In genomic region chr15:70276401-70276800, GRCh38 we compare ENCODE assay signal across 17 cellular contexts.
DNase-seq lines count a peak whose midpoint lies in the region; ATAC-seq and TF ChIP-seq lines count a peak whose summit lies in the region.
"Had no signal": no experiment of that assay in that cellular context is flagged by ENCODE, and none has a peak within 500 bp of the region (broad histone marks: within the 10 kb centered on the region; RNA-seq: fewer than 3 reads in every experiment).

No MANE protein-coding gene starts in this region.

- H3K27me3 Mint-ChIP-seq in natural killer cell treated with Interleukin-12 subunit alpha and Interleukin-12 subunit beta and Interleukin-15 and Interleukin-18, amount 100 ng/mL, for 72 hours = peaks cover 25 to 40% of the 10 kb centered on the region in 2 donors
- H3K27me3 Mint-ChIP-seq in natural killer cell (ENCODE audit: low read depth in 2 of 2) (peaks cover 37 to 39% of the 10 kb centered on the region in 2 donors), activated B cell treated with CpG ODN at 0.5 μM for 24 hours (peaks cover 3% of the 10 kb centered on the region)

- H3K4me3 Mint-ChIP-seq in natural killer cell treated with Interleukin-12 subunit alpha and Interleukin-12 subunit beta and Interleukin-15 and Interleukin-18, amount 100 ng/mL, for 72 hours = no peak overlapping the region
- H3K4me3 Mint-ChIP-seq in natural killer cell (no peak overlapping the region), activated B cell treated with CpG ODN at 0.5 μM for 24 hours (no peak overlapping the region)
- H3K4me3 Mint-ChIP-seq: CD8-positive, alpha-beta T cell; HFFc6 had no signal

- H3F3A ChIP-seq in SK-N-SH (replicated peaks; ENCODE audit: insufficient read depth) = peaks cover 10% of the 10 kb centered on the region

- DNase-seq in natural killer cell treated with Interleukin-12 subunit alpha and Interleukin-12 subunit beta and Interleukin-15 and Interleukin-18, amount 100 ng/mL, for 72 hours (ENCODE audit: low spot score) = peak; percentile 16
- no peak for DNase-seq in natural killer cell
- peak; percentile 10 for DNase-seq in activated B cell treated with CpG ODN at 0.5 μM for 24 hours
- DNase-seq in posterior vena cava (ENCODE audit: low spot score) = peak; percentile 12
- no peak for DNase-seq in SK-N-SH
- DNase-seq: BE2C; CD8-positive, alpha-beta T cell; COR-L47; DMS153; DMS79 treated with DMSO at 0.1 percent for 48 hours; EL; HCEC 1CT; HFFc6 had no signal

- TF ChIP-seq RAD21 in SK-N-SH (IDR thresholded peaks at IDR 0.05; ENCODE audit: low read length) = no peak

- H3K4me1 Mint-ChIP-seq in natural killer cell treated with Interleukin-12 subunit alpha and Interleukin-12 subunit beta and Interleukin-15 and Interleukin-18, amount 100 ng/mL, for 72 hours (ENCODE audit: low read depth in 2 of 2) = peaks cover 0 to 5% of the 10 kb centered on the region in 2 donors
- H3K4me1 Mint-ChIP-seq in natural killer cell (peaks cover 0 to 3% of the 10 kb centered on the region in 2 donors), activated B cell treated with CpG ODN at 0.5 μM for 24 hours (peaks cover 32% of the 10 kb centered on the region)

- H3K36me3 ChIP-seq in SK-N-SH (replicated peaks in 1 of 2; ENCODE audit: control insufficient read depth in 1 of 2, insufficient read depth in 2 of 2, low read length in 1 of 2) = no peaks in the 10 kb centered on the region
- H3K36me3 ChIP-seq: BE2C had no signal

- POLR2A ChIA-PET in activated B cell treated with CpG ODN at 0.5 μM for 24 hours (lab: Charles Lee) = interaction anchor here (0.9 kb wide), 1 partner anchor 179 kb away, joined by 4 read pairs; the partner anchor contains the start of gene TLE3
- POLR2A ChIA-PET in SK-N-SH (lab: Yijun Ruan, JAX) = no interaction called here

- H3K4me1 ChIP-seq in SK-N-SH (ENCODE audit: control insufficient read depth in 1 of 2, insufficient read depth in 2 of 2, low read depth in 1 of 2, low read length in 1 of 2) = peaks cover 6 to 33% of the 10 kb centered on the region in 2 experiments; a peak in 2 of 4 replicates

- H2AFZ ChIP-seq in SK-N-SH (ENCODE audit: low read depth) = no peak overlapping the region

- TF ChIP-seq CTCF in natural killer cell (IDR thresholded peaks at IDR 0.05) (no peak), activated B cell treated with CpG ODN at 0.5 μM for 24 hours (IDR thresholded peaks at IDR 0.05) (no peak), SK-N-SH (IDR thresholded peaks at IDR 0.05) (no peak)

- no peak overlapping the region for H3K27ac Mint-ChIP-seq in natural killer cell treated with Interleukin-12 subunit alpha and Interleukin-12 subunit beta and Interleukin-15 and Interleukin-18, amount 100 ng/mL, for 72 hours
- H3K27ac Mint-ChIP-seq in natural killer cell = no peak overlapping the region
- no peak overlapping the region for H3K27ac Mint-ChIP-seq in activated B cell treated with CpG ODN at 0.5 μM for 24 hours
- H3K27ac Mint-ChIP-seq: CD8-positive, alpha-beta T cell; HFFc6 had no signal

- TF ChIP-seq EP300 in SK-N-SH (IDR thresholded peaks at IDR 0.05; ENCODE audit: borderline replicate concordance in 1 of 2, low read depth in 1 of 2, low read length in 1 of 2) = no peak

- no peaks in the 10 kb centered on the region for H3K27me3 ChIP-seq in SK-N-SH (ENCODE audit: insufficient read depth)
- H3K27me3 ChIP-seq: BE2C had no signal

- H3K79me2 ChIP-seq in SK-N-SH (ENCODE audit: insufficient read depth) = no peaks in the 10 kb centered on the region

- no peaks in the 10 kb centered on the region for H3K9me3 ChIP-seq in SK-N-SH
- H3K9me3 ChIP-seq: BE2C had no signal

- no peak overlapping the region for H3K4me2 ChIP-seq in SK-N-SH

- H3K27ac ChIP-seq in SK-N-SH (ENCODE audit: low read depth in 2 of 2, low read length in 1 of 2) = no peak overlapping the region
- H3K27ac ChIP-seq: C4-2B had no signal

- H3K4me3 ChIP-seq in SK-N-SH (ENCODE audit: low read depth in 2 of 2, low read length in 1 of 2) = no peak overlapping the region

- no peak for ATAC-seq in natural killer cell treated with Interleukin-12 subunit alpha and Interleukin-12 subunit beta and Interleukin-15 and Interleukin-18, amount 100 ng/mL, for 72 hours
- ATAC-seq in natural killer cell = no peak
- ATAC-seq in activated B cell treated with CpG ODN at 0.5 μM for 24 hours (ENCODE audit: low read depth) = no peak
- no peak for ATAC-seq in GM21723 (IDR thresholded peaks at IDR 0.05; ENCODE audit: unreplicated experiment)
- no peak for ATAC-seq in HG02588 (IDR thresholded peaks at IDR 0.05; ENCODE audit: unreplicated experiment)
- ATAC-seq: CD8-positive, alpha-beta T cell; HepG2 had no signal

- H4K20me1 ChIP-seq in SK-N-SH (ENCODE audit: insufficient read depth) = no peaks in the 10 kb centered on the region

- CTCF ChIA-PET in activated B cell treated with CpG ODN at 0.5 μM for 24 hours (lab: Charles Lee) (no interaction called here), SK-N-SH (lab: Yijun Ruan, JAX) (interaction anchor here (0.6 kb wide), 1 partner anchor 11 kb away, joined by 4 read pairs; no protein-coding TSS in a partner anchor)

- H3K9me2 ChIP-seq in SK-N-SH = no peaks in the 10 kb centered on the region

- H3K9ac ChIP-seq in SK-N-SH = no peak overlapping the region

- intact Hi-C loops in natural killer cell (cut with micrococcal nuclease) = no loop called here
- intact Hi-C loops in activated B cell treated with CpG ODN at 0.5 μM for 24 hours (cut with micrococcal nuclease) = no loop called here
- intact Hi-C loops in posterior vena cava (cut with DNase I) = no loop called here

- 89% methylated on average over 2 of the region's 3 CpGs for WGBS in SK-N-SH (ENCODE audit: low lambda C conversion rate)

- H3K36me3 Mint-ChIP-seq in natural killer cell treated with Interleukin-12 subunit alpha and Interleukin-12 subunit beta and Interleukin-15 and Interleukin-18, amount 100 ng/mL, for 72 hours = no peaks in the 10 kb centered on the region
- no peaks in the 10 kb centered on the region for H3K36me3 Mint-ChIP-seq in natural killer cell
- H3K36me3 Mint-ChIP-seq in activated B cell treated with CpG ODN at 0.5 μM for 24 hours (ENCODE audit: low read depth) = no peaks in the 10 kb centered on the region
- H3K36me3 Mint-ChIP-seq: CD8-positive, alpha-beta T cell had no signal

- no peaks in the 10 kb centered on the region for H3K9me3 Mint-ChIP-seq in natural killer cell treated with Interleukin-12 subunit alpha and Interleukin-12 subunit beta and Interleukin-15 and Interleukin-18, amount 100 ng/mL, for 72 hours
- H3K9me3 Mint-ChIP-seq in natural killer cell (no peaks in the 10 kb centered on the region), activated B cell treated with CpG ODN at 0.5 μM for 24 hours (no peaks in the 10 kb centered on the region)
- H3K9me3 Mint-ChIP-seq: CD8-positive, alpha-beta T cell; HFFc6 had no signal

TF ChIP-seq in SK-N-SH, 30 proteins besides CTCF, POLR2A, EP300 and RAD21:
- TF ChIP-seq TCF12 (IDR thresholded peaks at IDR 0.05) = no peak

Comparison
In these comparisons a context has a peak if more than half of its experiments do, and no peak if none do; other contexts are left out.
1. DNase-seq: peak in natural killer cell treated with Interleukin-12 subunit alpha and Interleukin-12 subunit beta and Interleukin-15 and Interleukin-18, amount 100 ng/mL, for 72 hours (single experiment), activated B cell treated with CpG ODN at 0.5 μM for 24 hours (single experiment) and posterior vena cava (single experiment); none in natural killer cell (single experiment) and SK-N-SH (single experiment).